1 cellular context compared by ENCODE assay signal in genomic region chr6:47424436-47424836, GRCh38.
TF ChIP-seq lines count a peak whose summit lies in the region.

No MANE protein-coding gene starts in this region.

TF ChIP-seq in K562, 482 proteins besides CTCF, POLR2A, EP300 and RAD21 (continues in another document):
- TF ChIP-seq CEBPB (tag; IDR thresholded peaks at IDR 0.05) (peak; percentile 94), ZNF263 (CRISPR knock-in tag; IDR thresholded peaks at IDR 0.05; ENCODE audit: borderline replicate concordance) (no peak), MTA1 (IDR thresholded peaks at IDR 0.05; ENCODE audit: borderline replicate concordance) (peak; percentile 61; the same call in 1 of the 2 replicates), JUN (IDR thresholded peaks at IDR 0.05; ENCODE audit: borderline replicate concordance, low read depth, low read length) (no peak), JUN (CRISPR knock-in tag; IDR thresholded peaks at IDR 0.05; ENCODE audit: borderline replicate concordance) (no peak), NFE2 (IDR thresholded peaks at IDR 0.05; ENCODE audit: low read depth) (peak; percentile 17; the same call in 1 of the 2 replicates), ZBTB7A (IDR thresholded peaks at IDR 0.05; ENCODE audit: borderline replicate concordance, control insufficient read depth, low read depth, low read length) (peak; percentile 66; the same call in 1 of the 2 replicates), DMBX1 (CRISPR knock-in tag; IDR thresholded peaks at IDR 0.05; ENCODE audit: borderline replicate concordance) (peak; percentile 94; the same call in 1 of the 2 replicates), TCF3 (CRISPR knock-in tag; IDR thresholded peaks at IDR 0.05) (peak; percentile 90), FOXA3 (CRISPR knock-in tag; conservative IDR thresholded peaks at IDR 0.05 in 1 of 2, IDR thresholded peaks at IDR 0.05 in 1 of 2) (no peak), NCOR1 (IDR thresholded peaks at IDR 0.05) (peak; percentile 69), SIN3A (IDR thresholded peaks at IDR 0.05; ENCODE audit: borderline replicate concordance in 2 of 2, control insufficient read depth in 1 of 2, low read depth in 2 of 2, low read length in 2 of 2) (no peak), ZEB2 (IDR thresholded peaks at IDR 0.05) (0 out of 2 replicates have a peak, but pooled peaks have one; percentile 39), PHB2 (IDR thresholded peaks at IDR 0.05; ENCODE audit: low read depth) (no peak), HSF4 (CRISPR knock-in tag; IDR thresholded peaks at IDR 0.05; ENCODE audit: borderline replicate concordance) (no peak), ESRRA (IDR thresholded peaks at IDR 0.05; ENCODE audit: borderline replicate concordance, low read depth) (peak; percentile 62), ARID2 (IDR thresholded peaks at IDR 0.05) (0 out of 2 replicates have a peak, but pooled peaks have one; percentile 34), BRF1 (IDR thresholded peaks at IDR 0.05; ENCODE audit: borderline replicate concordance, extremely low read depth, insufficient read length) (no peak), HDAC1 (IDR thresholded peaks at IDR 0.05) (peak in 1 of 2 experiments; percentile 83; a peak in 2 of 4 replicates), JUND (IDR thresholded peaks at IDR 0.05; ENCODE audit: borderline replicate concordance, low read depth, low read length) (peak; percentile 65), JUND (tag; IDR thresholded peaks at IDR 0.05; ENCODE audit: borderline replicate concordance, low read depth, low read length) (peak; percentile 68; the same call in 1 of the 3 replicates), RBM25 (IDR thresholded peaks at IDR 0.05; ENCODE audit: low read depth, low read length, severe bottlenecking) (no peak), PML (IDR thresholded peaks at IDR 0.05; ENCODE audit: low read length) (peak; percentile 74; the same call in 1 of the 2 replicates), ZNF507 (tag; conservative IDR thresholded peaks at IDR 0.05) (no peak), ASH1L (IDR thresholded peaks at IDR 0.05; ENCODE audit: borderline replicate concordance, low read depth, partially characterized antibody) (no peak), HCFC1 (IDR thresholded peaks at IDR 0.05; ENCODE audit: low read depth, low read length) (no peak), ZNF583 (CRISPR knock-in tag; IDR thresholded peaks at IDR 0.05) (no peak), CBX5 (IDR thresholded peaks at IDR 0.05; ENCODE audit: borderline replicate concordance, low read depth) (no peak), SIN3B (IDR thresholded peaks at IDR 0.05; ENCODE audit: low read depth) (no peak), ZC3H8 (IDR thresholded peaks at IDR 0.05) (no peak), SRSF9 (IDR thresholded peaks at IDR 0.05; ENCODE audit: borderline replicate concordance, low read depth, low read length) (no peak), CXXC5 (CRISPR knock-in tag; IDR thresholded peaks at IDR 0.05) (no peak; the same call in 1 of the 2 replicates), SOX6 (IDR thresholded peaks at IDR 0.05) (peak; percentile 77), POU5F1 (IDR thresholded peaks at IDR 0.05; ENCODE audit: borderline replicate concordance, low read depth, low read length, partially characterized antibody) (no peak), NFIC (IDR thresholded peaks at IDR 0.05) (peak; percentile 88), RB1 (IDR thresholded peaks at IDR 0.05; ENCODE audit: low read depth) (no peak), STAT5A (IDR thresholded peaks at IDR 0.05; ENCODE audit: borderline replicate concordance, low read length) (peak; percentile 62), CTBP1 (IDR thresholded peaks at IDR 0.05; ENCODE audit: borderline replicate concordance) (peak; percentile 67), CBX8 (IDR thresholded peaks at IDR 0.05; ENCODE audit: borderline replicate concordance, extremely low read depth, low read depth, low read length, poor library complexity, severe bottlenecking) (no peak), CREM (IDR thresholded peaks at IDR 0.05; ENCODE audit: low read depth) (0 out of 2 replicates have a peak, but pooled peaks have one; percentile 36), TBL1XR1 (IDR thresholded peaks at IDR 0.05; ENCODE audit: low read length in 2 of 2) (no peak; a peak in 1 of 4 replicates), PCBP2 (IDR thresholded peaks at IDR 0.05; ENCODE audit: low read depth, low read length, poor library complexity, severe bottlenecking) (no peak), TOE1 (IDR thresholded peaks at IDR 0.05; ENCODE audit: borderline replicate concordance) (peak; percentile 49; the same call in 1 of the 2 replicates), TOE1 (CRISPR knock-in tag; IDR thresholded peaks at IDR 0.05; ENCODE audit: borderline replicate concordance, low read depth) (no peak), MAZ (CRISPR knock-in tag; conservative IDR thresholded peaks at IDR 0.05 in 1 of 2, IDR thresholded peaks at IDR 0.05 in 1 of 2) (peak in 1 of 2 experiments; percentile 32; a peak in 1 of 4 replicates), ARID4B (CRISPR knock-in tag; IDR thresholded peaks at IDR 0.05) (no peak), MTA3 (IDR thresholded peaks at IDR 0.05; ENCODE audit: borderline replicate concordance) (no peak), SPI1 (IDR thresholded peaks at IDR 0.05; ENCODE audit: borderline replicate concordance, low read depth, low read length) (no peak), NBN (IDR thresholded peaks at IDR 0.05; ENCODE audit: low read depth) (peak; percentile 82; the same call in 1 of the 2 replicates), HNRNPH1 (optimal IDR thresholded peaks at IDR 0.05; ENCODE audit: low read depth, low read length) (no peak), BRCA1 (IDR thresholded peaks at IDR 0.05) (no peak), BRCA1 (CRISPR knock-in tag; IDR thresholded peaks at IDR 0.05) (no peak), DPF2 (IDR thresholded peaks at IDR 0.05) (peak; percentile 90)
- TF ChIP-seq, protein P1, sequence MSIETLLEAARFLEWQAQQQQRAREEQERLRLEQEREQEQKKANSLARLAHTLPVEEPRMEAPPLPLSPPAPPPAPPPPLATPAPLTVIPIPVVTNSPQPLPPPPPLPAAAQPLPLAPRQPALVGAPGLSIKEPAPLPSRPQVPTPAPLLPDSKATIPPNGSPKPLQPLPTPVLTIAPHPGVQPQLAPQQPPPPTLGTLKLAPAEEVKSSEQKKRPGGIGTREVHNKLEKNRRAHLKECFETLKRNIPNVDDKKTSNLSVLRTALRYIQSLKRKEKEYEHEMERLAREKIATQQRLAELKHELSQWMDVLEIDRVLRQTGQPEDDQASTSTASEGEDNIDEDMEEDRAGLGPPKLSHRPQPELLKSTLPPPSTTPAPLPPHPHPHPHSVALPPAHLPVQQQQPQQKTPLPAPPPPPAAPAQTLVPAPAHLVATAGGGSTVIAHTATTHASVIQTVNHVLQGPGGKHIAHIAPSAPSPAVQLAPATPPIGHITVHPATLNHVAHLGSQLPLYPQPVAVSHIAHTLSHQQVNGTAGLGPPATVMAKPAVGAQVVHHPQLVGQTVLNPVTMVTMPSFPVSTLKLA (conservative IDR thresholded peaks at IDR 0.05): 0 out of 4 replicates have a peak, but pooled peaks of 1 of the 2 experiments have one; percentile 21
- TF ChIP-seq, protein P2, sequence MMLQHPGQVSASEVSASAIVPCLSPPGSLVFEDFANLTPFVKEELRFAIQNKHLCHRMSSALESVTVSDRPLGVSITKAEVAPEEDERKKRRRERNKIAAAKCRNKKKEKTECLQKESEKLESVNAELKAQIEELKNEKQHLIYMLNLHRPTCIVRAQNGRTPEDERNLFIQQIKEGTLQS (IDR thresholded peaks at IDR 0.05): peak; percentile 87
- TF ChIP-seq, protein P2 (CRISPR knock-in tag; conservative IDR thresholded peaks at IDR 0.05): no peak
- TF ChIP-seq, protein P3, sequence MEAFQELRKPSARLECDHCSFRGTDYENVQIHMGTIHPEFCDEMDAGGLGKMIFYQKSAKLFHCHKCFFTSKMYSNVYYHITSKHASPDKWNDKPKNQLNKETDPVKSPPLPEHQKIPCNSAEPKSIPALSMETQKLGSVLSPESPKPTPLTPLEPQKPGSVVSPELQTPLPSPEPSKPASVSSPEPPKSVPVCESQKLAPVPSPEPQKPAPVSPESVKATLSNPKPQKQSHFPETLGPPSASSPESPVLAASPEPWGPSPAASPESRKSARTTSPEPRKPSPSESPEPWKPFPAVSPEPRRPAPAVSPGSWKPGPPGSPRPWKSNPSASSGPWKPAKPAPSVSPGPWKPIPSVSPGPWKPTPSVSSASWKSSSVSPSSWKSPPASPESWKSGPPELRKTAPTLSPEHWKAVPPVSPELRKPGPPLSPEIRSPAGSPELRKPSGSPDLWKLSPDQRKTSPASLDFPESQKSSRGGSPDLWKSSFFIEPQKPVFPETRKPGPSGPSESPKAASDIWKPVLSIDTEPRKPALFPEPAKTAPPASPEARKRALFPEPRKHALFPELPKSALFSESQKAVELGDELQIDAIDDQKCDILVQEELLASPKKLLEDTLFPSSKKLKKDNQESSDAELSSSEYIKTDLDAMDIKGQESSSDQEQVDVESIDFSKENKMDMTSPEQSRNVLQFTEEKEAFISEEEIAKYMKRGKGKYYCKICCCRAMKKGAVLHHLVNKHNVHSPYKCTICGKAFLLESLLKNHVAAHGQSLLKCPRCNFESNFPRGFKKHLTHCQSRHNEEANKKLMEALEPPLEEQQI (IDR thresholded peaks at IDR 0.05): peak; percentile 73
- TF ChIP-seq, protein P4, sequence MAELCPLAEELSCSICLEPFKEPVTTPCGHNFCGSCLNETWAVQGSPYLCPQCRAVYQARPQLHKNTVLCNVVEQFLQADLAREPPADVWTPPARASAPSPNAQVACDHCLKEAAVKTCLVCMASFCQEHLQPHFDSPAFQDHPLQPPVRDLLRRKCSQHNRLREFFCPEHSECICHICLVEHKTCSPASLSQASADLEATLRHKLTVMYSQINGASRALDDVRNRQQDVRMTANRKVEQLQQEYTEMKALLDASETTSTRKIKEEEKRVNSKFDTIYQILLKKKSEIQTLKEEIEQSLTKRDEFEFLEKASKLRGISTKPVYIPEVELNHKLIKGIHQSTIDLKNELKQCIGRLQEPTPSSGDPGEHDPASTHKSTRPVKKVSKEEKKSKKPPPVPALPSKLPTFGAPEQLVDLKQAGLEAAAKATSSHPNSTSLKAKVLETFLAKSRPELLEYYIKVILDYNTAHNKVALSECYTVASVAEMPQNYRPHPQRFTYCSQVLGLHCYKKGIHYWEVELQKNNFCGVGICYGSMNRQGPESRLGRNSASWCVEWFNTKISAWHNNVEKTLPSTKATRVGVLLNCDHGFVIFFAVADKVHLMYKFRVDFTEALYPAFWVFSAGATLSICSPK (IDR thresholded peaks at IDR 0.05; ENCODE audit: borderline replicate concordance): no peak
- TF ChIP-seq, protein P5, sequence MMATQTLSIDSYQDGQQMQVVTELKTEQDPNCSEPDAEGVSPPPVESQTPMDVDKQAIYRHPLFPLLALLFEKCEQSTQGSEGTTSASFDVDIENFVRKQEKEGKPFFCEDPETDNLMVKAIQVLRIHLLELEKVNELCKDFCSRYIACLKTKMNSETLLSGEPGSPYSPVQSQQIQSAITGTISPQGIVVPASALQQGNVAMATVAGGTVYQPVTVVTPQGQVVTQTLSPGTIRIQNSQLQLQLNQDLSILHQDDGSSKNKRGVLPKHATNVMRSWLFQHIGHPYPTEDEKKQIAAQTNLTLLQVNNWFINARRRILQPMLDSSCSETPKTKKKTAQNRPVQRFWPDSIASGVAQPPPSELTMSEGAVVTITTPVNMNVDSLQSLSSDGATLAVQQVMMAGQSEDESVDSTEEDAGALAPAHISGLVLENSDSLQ (IDR thresholded peaks at IDR 0.05): peak; percentile 56
